1 cellular context compared by ENCODE assay signal in the genomic region with DNA sequence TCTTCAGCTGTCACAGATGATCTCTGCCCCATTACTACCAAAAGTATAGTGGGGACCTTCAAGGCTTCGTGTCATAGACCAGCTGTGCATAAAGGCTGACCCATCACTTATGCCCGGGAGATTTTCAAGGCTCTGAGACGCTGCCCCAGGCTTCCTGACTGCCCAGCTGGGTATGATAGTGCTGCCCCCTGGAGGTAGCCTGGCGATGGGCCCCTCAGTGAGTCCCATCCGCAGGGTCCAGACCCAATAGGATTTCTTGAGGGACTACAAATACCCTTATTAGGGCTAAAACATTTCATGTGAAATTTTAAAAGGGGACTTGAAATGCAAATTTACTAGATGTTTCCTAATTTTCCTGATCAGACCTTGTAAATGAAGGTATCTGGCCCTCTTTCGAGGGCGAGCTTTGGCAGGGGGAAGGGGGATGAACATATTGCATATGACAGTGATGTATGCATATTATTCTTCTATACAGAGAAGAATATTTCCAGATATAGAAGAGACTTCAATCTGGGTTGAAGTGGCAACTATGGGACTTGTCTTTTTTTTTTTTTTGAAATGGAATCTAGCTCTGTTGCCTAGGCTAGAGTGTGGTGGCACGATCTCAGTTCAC.
TF ChIP-seq lines count a peak whose summit lies in the region.

No MANE protein-coding gene starts in this region.

TF ChIP-seq in H1, 55 proteins besides CTCF, POLR2A, EP300 and RAD21:
- TF ChIP-seq JUN (IDR thresholded peaks at IDR 0.05; ENCODE audit: low read depth, low read length) (no peak), SRF (IDR thresholded peaks at IDR 0.05; ENCODE audit: low read depth, low read length) (peak; percentile 74; the same call in 1 of the 2 replicates)
